ENCODE assay signal across 9 cellular contexts in genomic region chr12:112980491-112981158, GRCh38. TPM values are rescaled to one million over a fixed set of nuclear protein-coding genes. Genes with fewer than 3 reads are reported as not detected.
DNase-seq lines count a peak whose midpoint lies in the region; ATAC-seq and TF ChIP-seq lines count a peak whose summit lies in the region.
"Had no signal": no experiment of that assay in that cellular context is flagged by ENCODE, and none has a peak within 500 bp of the region (broad histone marks: within the 10 kb centered on the region; RNA-seq: fewer than 3 reads in every experiment).

No MANE protein-coding gene starts in this region.

- DNase-seq in CD4-positive, alpha-beta memory T cell = peak in 4 of 5 donors; percentile 49 to 56 (median 53)
- no peak for DNase-seq in activated CD8-positive, alpha-beta T cell treated with anti-CD3 and anti-CD28 coated beads, Interleukin-2, amount 10 ng/mL, durations not matched to agents 7 days and 5 days
- DNase-seq in naive B cell (peak; percentile 41), omental fat pad (ENCODE audit: low spot score) (no peak), KBM-7 (no peak)
- DNase-seq: sigmoid colon had no signal

- peaks cover 30 to 59% of the 10 kb centered on the region in 2 donors for H3K36me3 Mint-ChIP-seq in CD4-positive, alpha-beta memory T cell
- H3K36me3 Mint-ChIP-seq in activated CD8-positive, alpha-beta T cell treated with anti-CD3 and anti-CD28 coated beads, Interleukin-2, amount 10 ng/mL, durations not matched to agents 7 days and 5 days (ENCODE audit: low read depth) = peaks cover 74% of the 10 kb centered on the region
- peaks cover 33% of the 10 kb centered on the region in 2 donors for H3K36me3 Mint-ChIP-seq in naive B cell

- CTCF ChIA-PET in CD4-positive, alpha-beta memory T cell (lab: Charles Lee; ENCODE audit: partially characterized antibody) = interaction anchor here (4.7 to 8.4 kb wide), 2 partner anchors 10 to 79 kb away, joined by 43 to 112 read pairs; no protein-coding TSS in a partner anchor
- CTCF ChIA-PET in activated CD8-positive, alpha-beta T cell treated with anti-CD3 and anti-CD28 coated beads, Interleukin-2, amount 10 ng/mL, durations not matched to agents 7 days and 5 days (lab: Charles Lee) = interaction anchor here (0.8 to 5.3 kb wide), 5 partner anchors 8 to 80 kb away, joined by 3 to 61 read pairs (median 3); partner anchors contain the start of gene OAS1

- peaks cover 62% of the 10 kb centered on the region for H3K4me1 ChIP-seq in CD4-positive, alpha-beta memory T cell (ENCODE audit: insufficient read depth, low read length)

- H3K27ac ChIP-seq in CD4-positive, alpha-beta memory T cell (ENCODE audit: low read depth, low read length) = peak overlapping the region; percentile 44
- H3K27ac ChIP-seq: suprapubic skin had no signal

- peaks cover 40 to 80% (median 65%) of the 10 kb centered on the region in 4 donors for H3K4me1 Mint-ChIP-seq in CD4-positive, alpha-beta memory T cell
- peaks cover 60% of the 10 kb centered on the region for H3K4me1 Mint-ChIP-seq in activated CD8-positive, alpha-beta T cell treated with anti-CD3 and anti-CD28 coated beads, Interleukin-2, amount 10 ng/mL, durations not matched to agents 7 days and 5 days (ENCODE audit: low read depth)
- peaks cover 53 to 67% (median 61%) of the 10 kb centered on the region in 3 donors for H3K4me1 Mint-ChIP-seq in naive B cell

- peak overlapping the region; percentile 88 to 100 (median 99) for H3K4me3 Mint-ChIP-seq in CD4-positive, alpha-beta memory T cell
- peak overlapping the region; percentile 79 for H3K4me3 Mint-ChIP-seq in activated CD8-positive, alpha-beta T cell treated with anti-CD3 and anti-CD28 coated beads, Interleukin-2, amount 10 ng/mL, durations not matched to agents 7 days and 5 days
- H3K4me3 Mint-ChIP-seq in naive B cell = peak overlapping the region; percentile 77 to 100 (median 99)

- H3K36me3 ChIP-seq in CD4-positive, alpha-beta memory T cell (ENCODE audit: insufficient read depth, low read length) = no peaks in the 10 kb centered on the region
- H3K36me3 ChIP-seq: sigmoid colon, suprapubic skin had no signal

- H3K27me3 ChIP-seq in CD4-positive, alpha-beta memory T cell (ENCODE audit: insufficient read depth, low read length) = no peaks in the 10 kb centered on the region
- H3K27me3 ChIP-seq: sigmoid colon, suprapubic skin had no signal

- H3K9me3 ChIP-seq in CD4-positive, alpha-beta memory T cell (ENCODE audit: control insufficient read depth in 1 of 2, low read length in 2 of 2) = no peaks in the 10 kb centered on the region
- H3K9me3 ChIP-seq: suprapubic skin had no signal

- POLR2A ChIA-PET in CD4-positive, alpha-beta memory T cell (lab: Charles Lee; ENCODE audit: partially characterized antibody) = interaction anchor here (4.5 to 5.3 kb wide), 2 partner anchors 10 to 75 kb away, joined by 101 to 144 read pairs; partner anchors contain the start of gene OAS1
- POLR2A ChIA-PET in activated CD8-positive, alpha-beta T cell treated with anti-CD3 and anti-CD28 coated beads, Interleukin-2, amount 10 ng/mL, durations not matched to agents 7 days and 5 days (lab: Charles Lee) = interaction anchor here (5.3 kb wide), 1 partner anchor 40 kb away, joined by 86 read pairs; the partner anchor contains the start of gene OAS3

- peak overlapping the region; percentile 26 to 28 for H3K4me3 ChIP-seq in CD4-positive, alpha-beta memory T cell (ENCODE audit: low read length in 2 of 2)
- peak overlapping the region; percentile 33 for H3K4me3 ChIP-seq in GM12875 (ENCODE audit: low read depth, low read length)

- no peak for TF ChIP-seq CTCF in GM12875 (IDR thresholded peaks at IDR 0.05; ENCODE audit: borderline replicate concordance, insufficient read depth, low read depth, low read length)
- TF ChIP-seq CTCF in omental fat pad (IDR thresholded peaks at IDR 0.05) = no peak

- H3K27ac Mint-ChIP-seq in CD4-positive, alpha-beta memory T cell = peak overlapping the region; percentile 58 to 99 (median 87)
- peak overlapping the region; percentile 79 for H3K27ac Mint-ChIP-seq in activated CD8-positive, alpha-beta T cell treated with anti-CD3 and anti-CD28 coated beads, Interleukin-2, amount 10 ng/mL, durations not matched to agents 7 days and 5 days
- H3K27ac Mint-ChIP-seq in naive B cell = peak overlapping the region; percentile 12 to 97 (median 87)

- in situ Hi-C loops in KBM-7 (cut with MboI; ENCODE audit: low pct_unique_long_range_greater_than_20kb, low sequenced_read_pairs) = no loop called here

- intact Hi-C loops in CD4-positive, alpha-beta memory T cell (cut with micrococcal nuclease) = no loop called here

- no peak for ATAC-seq in activated CD8-positive, alpha-beta T cell treated with anti-CD3 and anti-CD28 coated beads, Interleukin-2, amount 10 ng/mL, durations not matched to agents 7 days and 5 days
- ATAC-seq in naive B cell (ENCODE audit: low read depth in 2 of 2) = no peak
- no peak for ATAC-seq in omental fat pad (ENCODE audit: low FRiP score)
- ATAC-seq in HG03432 (IDR thresholded peaks at IDR 0.05; ENCODE audit: unreplicated experiment) = no peak

- H3K9me3 Mint-ChIP-seq in CD4-positive, alpha-beta memory T cell = peaks cover 2 to 21% (median 8%) of the 10 kb centered on the region in 8 donors
- H3K9me3 Mint-ChIP-seq in activated CD8-positive, alpha-beta T cell treated with anti-CD3 and anti-CD28 coated beads, Interleukin-2, amount 10 ng/mL, durations not matched to agents 7 days and 5 days (ENCODE audit: insufficient read depth) = peaks cover 39% of the 10 kb centered on the region
- H3K9me3 Mint-ChIP-seq in naive B cell = peaks cover 6 to 27% (median 14%) of the 10 kb centered on the region in 7 donors

- no peaks in the 10 kb centered on the region for H3K27me3 Mint-ChIP-seq in CD4-positive, alpha-beta memory T cell
- H3K27me3 Mint-ChIP-seq in activated CD8-positive, alpha-beta T cell treated with anti-CD3 and anti-CD28 coated beads, Interleukin-2, amount 10 ng/mL, durations not matched to agents 7 days and 5 days (ENCODE audit: low read depth) = no peaks in the 10 kb centered on the region
- H3K27me3 Mint-ChIP-seq in naive B cell = no peaks in the 10 kb centered on the region

RNA-seq across cellular contexts. Expression of gene OAS2, which starts 2.3 kb away (rescaled TPM):
- 10 to 100 TPM; 73.5 to 77.4 TPM for total RNA-seq in CD4-positive, alpha-beta memory T cell
- polyA plus RNA-seq in CD4-positive, alpha-beta memory T cell = 10 to 100 TPM; 25.5 to 65.6 TPM
- 100 to 1,000 TPM; 237 to 242 TPM for total RNA-seq in activated CD8-positive, alpha-beta T cell treated with anti-CD3 and anti-CD28 coated beads, Interleukin-2, amount 10 ng/mL, durations not matched to agents 7 days and 5 days
- polyA plus RNA-seq in naive B cell (ENCODE audit: low read depth in 6 of 6) = 10 to 100 TPM; 15.4 to 56.4 (median 37.2) TPM
- 10 to 100 TPM in 3 of 4 donors, 1 to 10 TPM in 1; 8.2 to 41.9 (median 13.2) TPM for total RNA-seq in omental fat pad

RNA-seq across cellular contexts. Expression of gene OAS3, which starts 42.4 kb away (rescaled TPM):
- 10 to 100 TPM; 20.3 to 22.5 TPM for total RNA-seq in CD4-positive, alpha-beta memory T cell
- polyA plus RNA-seq in CD4-positive, alpha-beta memory T cell = 10 to 100 TPM; 14.4 to 31.3 TPM
- total RNA-seq in activated CD8-positive, alpha-beta T cell treated with anti-CD3 and anti-CD28 coated beads, Interleukin-2, amount 10 ng/mL, durations not matched to agents 7 days and 5 days = 100 to 1,000 TPM; 199 to 202 TPM
- 1 to 10 TPM; 2.9 to 8.6 (median 6.9) TPM for polyA plus RNA-seq in naive B cell (ENCODE audit: low read depth in 6 of 6)
- 10 to 100 TPM in 3 of 4 donors, 1 to 10 TPM in 1; 5.8 to 46.3 (median 17.7) TPM for total RNA-seq in omental fat pad

Comparison
In these comparisons a context has a peak if more than half of its experiments do, and no peak if none do; other contexts are left out.
1. DNase-seq: peak in CD4-positive, alpha-beta memory T cell (4 of 5) and naive B cell (single experiment); none in activated CD8-positive, alpha-beta T cell treated with anti-CD3 and anti-CD28 coated beads, Interleukin-2, amount 10 ng/mL, durations not matched to agents 7 days and 5 days (single experiment), omental fat pad (single experiment) and KBM-7 (single experiment).
2. RNA of gene OAS3, which starts 42.4 kb away (total RNA-seq): 199 to 202 TPM in activated CD8-positive, alpha-beta T cell treated with anti-CD3 and anti-CD28 coated beads, Interleukin-2, amount 10 ng/mL, durations not matched to agents 7 days and 5 days; 5.8 to 46.3 TPM in omental fat pad and 20.3 to 22.5 TPM in CD4-positive, alpha-beta memory T cell; every median in the first group is over 4 times any median in the second.
3. Peak in every context shown above with its lines, with median percentiles within 50 percentile points of each other: H3K27ac Mint-ChIP-seq and H3K4me3 Mint-ChIP-seq.